In genomic region chr7:141231018-141231792, GRCh38 we compare ENCODE assay signal across 10 cellular contexts.
DNase-seq lines count a peak whose midpoint lies in the region; ATAC-seq, FAIRE-seq and TF ChIP-seq lines count a peak whose summit lies in the region.
"Had no signal": no experiment of that assay in that cellular context is flagged by ENCODE, and none has a peak within 500 bp of the region (broad histone marks: within the 10 kb centered on the region; RNA-seq: fewer than 3 reads in every experiment).

No MANE protein-coding gene starts in this region.

- H3K4me3 ChIP-seq in BJ (ENCODE audit: low read depth, low read length) (no peak overlapping the region), adipocyte (ENCODE audit: low read length) (no peak overlapping the region), stomach (no peak overlapping the region)
- H3K4me3 ChIP-seq: prostate gland had no signal

- H3K9ac ChIP-seq in adipocyte (ENCODE audit: low read length), result no peak overlapping the region
- H3K9ac ChIP-seq: KMS-11 had no signal

- intact Hi-C loops in stomach (cut with DNase I; ENCODE audit: low total_unique reads), result no loop called here

- whole genome bisulfite sequencing in stomach, 5 donors, result 18 to 31% (median 23%) methylated on average over 5 of the region's 5 CpGs

- DNase-seq in BJ (ENCODE audit: low read depth) (no peak), HT1080 (ENCODE audit: low read depth) (peak; percentile 31), adipocyte (ENCODE audit: low read depth) (peak; percentile 39), stomach (no peak), frontal cortex (ENCODE audit: low spot score in 2 of 2) (no peak)
- DNase-seq in activated CD4-positive, alpha-beta T cell treated with anti-CD3 and anti-CD28 coated beads for 1 hour, result no peak

- H3K27ac ChIP-seq in stomach, result no peak overlapping the region
- H3K27ac ChIP-seq: KMS-11, prostate gland had no signal

- no peak for ATAC-seq in GM18520 (IDR thresholded peaks at IDR 0.05; ENCODE audit: unreplicated experiment)

- no peaks in the 10 kb centered on the region for H3K9me3 ChIP-seq in adipocyte (ENCODE audit: control insufficient read depth, low read length)
- no peaks in the 10 kb centered on the region for H3K9me3 ChIP-seq in stomach
- H3K9me3 ChIP-seq: prostate gland had no signal

- H3K4me1 ChIP-seq in adipocyte (ENCODE audit: control insufficient read depth, insufficient read depth, low read length) (no peaks in the 10 kb centered on the region), stomach (no peaks in the 10 kb centered on the region)
- H3K4me1 ChIP-seq: prostate gland had no signal

- H3K36me3 ChIP-seq in BJ (ENCODE audit: control insufficient read depth, insufficient read depth, low read length) (no peaks in the 10 kb centered on the region), adipocyte (ENCODE audit: control insufficient read depth, insufficient read depth, low read length, severe bottlenecking) (no peaks in the 10 kb centered on the region), stomach (no peaks in the 10 kb centered on the region)
- H3K36me3 ChIP-seq: prostate gland had no signal

- TF ChIP-seq CTCF in BJ (IDR thresholded peaks at IDR 0.05; ENCODE audit: insufficient read depth, low read depth, low read length) (0 out of 2 replicates have a peak, but pooled peaks have one; percentile 10), stomach (IDR thresholded peaks at IDR 0.05) (no peak)

- FAIRE-seq in islet of Langerhans (lab: Jason Lieb, UNC), result peak; percentile 64
- no peak for FAIRE-seq in frontal cortex (lab: Jason Lieb, UNC)

- TF ChIP-seq EP300 in stomach (IDR thresholded peaks at IDR 0.05), result no peak

- no peaks in the 10 kb centered on the region for H3K27me3 ChIP-seq in BJ (ENCODE audit: control insufficient read depth, insufficient read depth, low read length)
- H3K27me3 ChIP-seq in adipocyte (replicated peaks; ENCODE audit: control insufficient read depth, insufficient read depth, low read length), result peaks cover 30% of the 10 kb centered on the region
- no peaks in the 10 kb centered on the region for H3K27me3 ChIP-seq in stomach

- no peak for TF ChIP-seq POLR2A in stomach (IDR thresholded peaks at IDR 0.05)

- POLR2A ChIA-PET in BJ (lab: Charles Lee), result no interaction called here

- CTCF ChIA-PET in BJ (lab: Yijun Ruan, JAX), result interaction anchor here (0.6 kb wide), 1 partner anchor 349 kb away, joined by 3 read pairs; no protein-coding TSS in a partner anchor

Comparison
In these comparisons a context has a peak if more than half of its experiments do, and no peak if none do; other contexts are left out.
1. DNase-seq: peak in HT1080 (single experiment) and adipocyte (single experiment); none in BJ (single experiment), stomach (single experiment), frontal cortex (0 of 2) and activated CD4-positive, alpha-beta T cell treated with anti-CD3 and anti-CD28 coated beads for 1 hour (single experiment).